ENCODE assay signal across 16 cellular contexts in the genomic region with DNA sequence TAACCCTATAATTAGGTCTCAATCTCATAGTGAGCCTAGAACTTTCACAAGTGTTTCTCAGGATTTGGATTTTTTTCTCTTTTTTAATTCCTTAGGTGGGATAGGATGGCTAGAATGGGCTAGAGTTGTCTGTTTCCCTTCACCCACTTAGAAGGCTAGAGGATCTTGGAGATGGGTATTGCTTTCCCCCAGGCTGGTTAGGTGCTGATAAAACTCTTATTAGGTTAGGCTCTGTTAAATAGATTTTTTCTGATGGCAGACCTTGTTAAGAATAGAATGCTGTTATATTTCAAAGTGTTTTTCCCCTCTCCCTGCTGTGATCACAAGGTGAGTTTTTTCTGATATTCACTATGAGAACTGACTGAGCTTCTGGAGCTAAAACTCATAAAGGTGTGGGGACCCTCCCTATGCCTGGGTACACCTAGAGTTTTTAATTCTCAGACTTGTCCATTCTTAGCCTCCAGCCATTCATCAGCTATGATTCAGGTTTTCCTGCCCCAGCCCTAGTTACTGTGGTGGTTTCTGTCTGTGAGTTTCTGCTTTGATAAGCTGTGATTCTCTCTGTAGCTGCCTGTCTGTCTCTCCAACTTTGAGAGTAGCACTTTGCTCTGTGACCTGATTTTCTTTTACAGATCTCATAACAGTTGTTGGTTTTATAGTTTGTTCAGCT.
DNase-seq lines count a peak whose midpoint lies in the region; ATAC-seq and TF ChIP-seq lines count a peak whose summit lies in the region.
"Had no signal": no experiment of that assay in that cellular context is flagged by ENCODE, and none has a peak within 500 bp of the region (broad histone marks: within the 10 kb centered on the region; RNA-seq: fewer than 3 reads in every experiment).

No MANE protein-coding gene starts in this region.

- H2AFZ ChIP-seq in mammary epithelial cell (ENCODE audit: low read depth, low read length): no peak overlapping the region

- in situ Hi-C loops in mammary epithelial cell (cut with MboI; ENCODE audit: low sequenced_read_pairs in 2 of 2) (no loop called here), HAP-1 (cut with MboI; ENCODE audit: low sequenced_read_pairs) (loop anchor here (25.0 kb wide), 1 partner anchor 213 kb away; no protein-coding TSS in a partner anchor)

- intact Hi-C loops in mammary epithelial cell (cut with micrococcal nuclease): no loop called here
- intact Hi-C loops in upper lobe of right lung (cut with DNase I): no loop called here

- no peaks in the 10 kb centered on the region for H3K79me2 ChIP-seq in mammary epithelial cell (ENCODE audit: insufficient read depth, low read length)

- no peaks in the 10 kb centered on the region for H4K20me1 ChIP-seq in mammary epithelial cell (ENCODE audit: insufficient read depth, low read length)

- no peak overlapping the region for H3K9ac ChIP-seq in mammary epithelial cell (ENCODE audit: insufficient read depth, low read length)

- H3K27ac ChIP-seq in mammary epithelial cell (ENCODE audit: insufficient read depth, low read depth, low read length): peak overlapping the region; percentile 73
- no peak overlapping the region for H3K27ac ChIP-seq in upper lobe of right lung
- H3K27ac ChIP-seq: dorsolateral prefrontal cortex, transverse colon had no signal

- no peak for ATAC-seq in GM18873 (IDR thresholded peaks at IDR 0.05; ENCODE audit: low FRiP score, unreplicated experiment)
- no peak for ATAC-seq in upper lobe of right lung
- ATAC-seq: right cardiac atrium had no signal

- H3K4me1 ChIP-seq in BE2C: peaks cover 16% of the 10 kb centered on the region
- H3K4me1 ChIP-seq in mammary epithelial cell (ENCODE audit: insufficient read depth, low read length): peaks cover 13% of the 10 kb centered on the region
- peaks cover 3% of the 10 kb centered on the region; the same call in 1 of the 2 replicates for H3K4me1 ChIP-seq in HAP-1
- no peaks in the 10 kb centered on the region for H3K4me1 ChIP-seq in upper lobe of right lung

- peak overlapping the region; percentile 20 for H3K4me2 ChIP-seq in mammary epithelial cell (ENCODE audit: insufficient read depth, low read depth, low read length)

- TF ChIP-seq CTCF in BE2C (IDR thresholded peaks at IDR 0.05; ENCODE audit: low read depth, low read length): no peak
- TF ChIP-seq CTCF in mammary epithelial cell (conservative IDR thresholded peaks at IDR 0.05 in 1 of 2, IDR thresholded peaks at IDR 0.05 in 1 of 2; ENCODE audit: extremely low read depth in 1 of 2, insufficient read depth in 1 of 2, low read depth in 1 of 2, low read length in 2 of 2): no peak
- no peak for TF ChIP-seq CTCF in upper lobe of right lung (IDR thresholded peaks at IDR 0.05)

- H3K36me3 ChIP-seq in BE2C (no peaks in the 10 kb centered on the region), mammary epithelial cell (ENCODE audit: insufficient read depth, low read length) (no peaks in the 10 kb centered on the region), HAP-1 (replicated peaks) (no peaks in the 10 kb centered on the region), upper lobe of right lung (no peaks in the 10 kb centered on the region)
- H3K36me3 ChIP-seq: transverse colon had no signal

- no peaks in the 10 kb centered on the region for H3K9me3 ChIP-seq in BE2C
- H3K9me3 ChIP-seq in mammary epithelial cell (replicated peaks; ENCODE audit: insufficient read depth, low read length): no peaks in the 10 kb centered on the region
- H3K9me3 ChIP-seq in HAP-1: no peaks in the 10 kb centered on the region
- H3K9me3 ChIP-seq in upper lobe of right lung: no peaks in the 10 kb centered on the region
- H3K9me3 ChIP-seq: transverse colon had no signal

- TSS peak; percentile 52 for BruUV-seq in mammary epithelial cell (replicated peaks; lab: Mats Ljungman, UMichigan)

- CTCF ChIA-PET in mammary epithelial cell (lab: Charles Lee; ENCODE audit: low non-redundant PET): interaction anchor here (0.6 kb wide), 1 partner anchor 13 kb away, joined by 3 read pairs; no protein-coding TSS in a partner anchor

- dilution Hi-C loops in mammary epithelial cell (cut with HindIII; ENCODE audit: low sequenced_read_pairs): no loop called here

- H3K4me3 ChIP-seq in BE2C (ENCODE audit: low read depth, low read length) (no peak overlapping the region), mammary epithelial cell (replicated peaks in 1 of 3; ENCODE audit: insufficient read depth in 1 of 3, low read depth in 2 of 3, low read length in 3 of 3) (no peak overlapping the region), HAP-1 (no peak overlapping the region), upper lobe of right lung (no peak overlapping the region)
- H3K4me3 ChIP-seq: dorsolateral prefrontal cortex, transverse colon had no signal

- no peaks in the 10 kb centered on the region for H3K27me3 ChIP-seq in BE2C
- no peaks in the 10 kb centered on the region for H3K27me3 ChIP-seq in mammary epithelial cell (ENCODE audit: insufficient read depth, low read length)
- no peaks in the 10 kb centered on the region for H3K27me3 ChIP-seq in HAP-1 (ENCODE audit: low read depth)
- no peaks in the 10 kb centered on the region for H3K27me3 ChIP-seq in upper lobe of right lung
- H3K27me3 ChIP-seq: dorsolateral prefrontal cortex, transverse colon had no signal

- DNase-seq in BE2C (peak; percentile 16), M059J (ENCODE audit: low read depth) (peak; percentile 67), mammary epithelial cell (peak; percentile 92), kidney glomerular epithelial cell (lab: John Stamatoyannopoulos, UW) (peak; percentile 47), HAP-1 (ENCODE audit: low spot score in 2 of 2) (no peak), upper lobe of right lung (no peak)
- DNase-seq in stimulated activated CD4-positive, alpha-beta T cell treated with anti-CD3 and anti-CD28 coated beads, Interleukin-12 subunit alpha, Interleukin-12 subunit beta, amount 100 ng/mL, for 4 hours: no peak
- DNase-seq: anterior cingulate cortex; dorsolateral prefrontal cortex; NCI-H2081 treated with DMSO at 0.1 percent for 48 hours; NCI-H774; right cardiac atrium; RPMI8226; stimulated activated CD4-positive, alpha-beta T cell treated with anti-CD3 and anti-CD28 coated beads, Interleukin-2, amount 100 ng/mL, for 48 hours; transverse colon had no signal

Comparison
In these comparisons a context has a peak if more than half of its experiments do, and no peak if none do; other contexts are left out.
1. DNase-seq: peak in BE2C (single experiment), M059J (single experiment), mammary epithelial cell (single experiment) and kidney glomerular epithelial cell (single experiment); none in HAP-1 (0 of 2), stimulated activated CD4-positive, alpha-beta T cell treated with anti-CD3 and anti-CD28 coated beads, Interleukin-12 subunit alpha, Interleukin-12 subunit beta, amount 100 ng/mL, for 4 hours (single experiment) and upper lobe of right lung (single experiment).